Comparison of ENCODE assay signal across 11 cellular contexts in genomic region chr7:149067869-149068268, GRCh38. TPM values are rescaled to one million over a fixed set of nuclear protein-coding genes. Genes with fewer than 3 reads are reported as not detected.
DNase-seq lines count a peak whose midpoint lies in the region; ATAC-seq and TF ChIP-seq lines count a peak whose summit lies in the region.
"Had no signal": no experiment of that assay in that cellular context is flagged by ENCODE, and none has a peak within 500 bp of the region (broad histone marks: within the 10 kb centered on the region; RNA-seq: fewer than 3 reads in every experiment).

No MANE protein-coding gene starts in this region.

- H3K4me1 Mint-ChIP-seq in CD4-positive, CD25-positive, alpha-beta regulatory T cell, result peaks cover 7 to 18% (median 10%) of the 10 kb centered on the region in 4 donors
- H3K4me1 Mint-ChIP-seq in endothelial cell (ENCODE audit: unreplicated experiment), result peaks cover 14% of the 10 kb centered on the region

- H3K27ac Mint-ChIP-seq in CD4-positive, CD25-positive, alpha-beta regulatory T cell, result peak overlapping the region in 2 of 3 donors; percentile 1 to 75
- H3K27ac Mint-ChIP-seq in endothelial cell (ENCODE audit: unreplicated experiment), result no peak overlapping the region

- peak in 1 of 3 donors; percentile 32 for DNase-seq in CD4-positive, CD25-positive, alpha-beta regulatory T cell
- DNase-seq in GM06990 (ENCODE audit: extremely low read depth, insufficient read length), result no peak
- DNase-seq in OCI-LY7 (ENCODE audit: low spot score), result peak; percentile 39
- no peak for DNase-seq in endothelial cell (ENCODE audit: low spot score)
- DNase-seq in left lobe of liver (ENCODE audit: low spot score), result no peak
- DNase-seq in occipital lobe (lab: John Stamatoyannopoulos, UW), result no peak
- DNase-seq: left ventricle myocardium inferior, NCI-H446, SHP77 had no signal

- H3K4me1 ChIP-seq in CD4-positive, CD25-positive, alpha-beta regulatory T cell (ENCODE audit: control insufficient read depth, insufficient read depth, low read length, poor library complexity, severe bottlenecking), result peaks cover 15% of the 10 kb centered on the region
- H3K4me1 ChIP-seq in OCI-LY7 (ENCODE audit: insufficient read depth, low read length, poor library complexity, severe bottlenecking), result peaks cover 9% of the 10 kb centered on the region

- POLR2A ChIA-PET in OCI-LY7 (lab: Charles Lee), result interaction anchor here (0.6 to 0.7 kb wide), 2 partner anchors 320 to 500 kb away, joined by 3 read pairs; no protein-coding TSS in a partner anchor

- H3K9me3 ChIP-seq in CD4-positive, CD25-positive, alpha-beta regulatory T cell (ENCODE audit: control insufficient read depth in 2 of 2, low read length in 2 of 2), result no peaks in the 10 kb centered on the region
- H3K9me3 ChIP-seq in OCI-LY7 (ENCODE audit: low read length), result no peaks in the 10 kb centered on the region
- H3K9me3 ChIP-seq: left ventricle myocardium inferior, thoracic aorta had no signal

- TF ChIP-seq CTCF in GM06990 (IDR thresholded peaks at IDR 0.05; ENCODE audit: insufficient read depth, low read length, poor library complexity, severe bottlenecking) (peak; percentile 16), OCI-LY7 (conservative IDR thresholded peaks at IDR 0.05; ENCODE audit: low read length) (peak; percentile 69), endothelial cell (IDR thresholded peaks at IDR 0.05; ENCODE audit: unreplicated experiment) (no peak)

- H3K36me3 ChIP-seq in CD4-positive, CD25-positive, alpha-beta regulatory T cell (ENCODE audit: control insufficient read depth, insufficient read depth, low read length), result peaks cover 19% of the 10 kb centered on the region
- H3K36me3 ChIP-seq in GM06990 (ENCODE audit: control insufficient read depth, insufficient read depth, low read length) (peaks cover 15% of the 10 kb centered on the region), OCI-LY7 (ENCODE audit: insufficient read depth, low read length) (peaks cover 32% of the 10 kb centered on the region)

- ATAC-seq in CD4-positive, CD25-positive, alpha-beta regulatory T cell (ENCODE audit: low read depth in 2 of 2), result no peak
- ATAC-seq in left lobe of liver (no peak), HG03342 (IDR thresholded peaks at IDR 0.05; ENCODE audit: unreplicated experiment) (no peak)

- no peaks in the 10 kb centered on the region for H3K27me3 ChIP-seq in CD4-positive, CD25-positive, alpha-beta regulatory T cell (ENCODE audit: control insufficient read depth, insufficient read depth, low read length)
- no peaks in the 10 kb centered on the region for H3K27me3 ChIP-seq in GM06990 (replicated peaks; ENCODE audit: control insufficient read depth, insufficient read depth, low read length)

- no peaks in the 10 kb centered on the region for H3K27me3 Mint-ChIP-seq in CD4-positive, CD25-positive, alpha-beta regulatory T cell
- peaks cover 3% of the 10 kb centered on the region for H3K27me3 Mint-ChIP-seq in endothelial cell (ENCODE audit: unreplicated experiment)

- no peak overlapping the region for H3K4me3 ChIP-seq in CD4-positive, CD25-positive, alpha-beta regulatory T cell (ENCODE audit: low read depth, low read length)
- H3K4me3 ChIP-seq in GM06990 (replicated peaks; ENCODE audit: low read depth, low read length) (no peak overlapping the region), OCI-LY7 (ENCODE audit: low read depth, low read length, poor library complexity, severe bottlenecking) (no peak overlapping the region)
- H3K4me3 ChIP-seq: left ventricle myocardium inferior, thoracic aorta had no signal

- no peak overlapping the region for H2AFZ ChIP-seq in OCI-LY7 (ENCODE audit: low read length)

- no peak overlapping the region for H3K4me2 ChIP-seq in OCI-LY7 (ENCODE audit: low read length)

- H3K27ac ChIP-seq in CD4-positive, CD25-positive, alpha-beta regulatory T cell (ENCODE audit: insufficient read depth, low read length, poor library complexity, severe bottlenecking), result no peak overlapping the region
- no peak overlapping the region for H3K27ac ChIP-seq in OCI-LY7 (ENCODE audit: low read depth, low read length, poor library complexity, severe bottlenecking)
- H3K27ac ChIP-seq: left ventricle myocardium inferior, thoracic aorta had no signal

- peaks cover 4% of the 10 kb centered on the region for H3K36me3 Mint-ChIP-seq in CD4-positive, CD25-positive, alpha-beta regulatory T cell
- H3K36me3 Mint-ChIP-seq in endothelial cell (ENCODE audit: low read depth, unreplicated experiment), result peaks cover 27% of the 10 kb centered on the region

- BruUV-seq in OCI-LY7 (replicated peaks; lab: Mats Ljungman, UMichigan), result no TSS peak

- no peaks in the 10 kb centered on the region for H3K9me2 ChIP-seq in OCI-LY7 (ENCODE audit: insufficient read depth, low read length)

- intact Hi-C loops in OCI-LY7 (cut with micrococcal nuclease; ENCODE audit: unreplicated experiment), result loop anchor here (1.0 to 2.0 kb wide), 2 partner anchors 22 to 59 kb away; partner anchors contain the start of genes ZNF425 and ZNF786

- CTCF ChIA-PET in OCI-LY7 (lab: Charles Lee; ENCODE audit: unreplicated experiment), result no interaction called here

- H3K4me3 Mint-ChIP-seq in CD4-positive, CD25-positive, alpha-beta regulatory T cell, result peak overlapping the region in 3 of 4 donors; percentile 11 to 74 (median 73)
- peak overlapping the region; percentile 78 for H3K4me3 Mint-ChIP-seq in endothelial cell (ENCODE audit: unreplicated experiment)

- H3K9me3 Mint-ChIP-seq in CD4-positive, CD25-positive, alpha-beta regulatory T cell, result no peaks in the 10 kb centered on the region
- no peaks in the 10 kb centered on the region for H3K9me3 Mint-ChIP-seq in endothelial cell (ENCODE audit: unreplicated experiment)

- H4K20me1 ChIP-seq in OCI-LY7 (ENCODE audit: insufficient read depth, low read length), result no peaks in the 10 kb centered on the region

- no peaks in the 10 kb centered on the region for H3K79me2 ChIP-seq in OCI-LY7 (ENCODE audit: insufficient read depth, low read depth, low read length)

RNA-seq across cellular contexts. Expression of gene ZNF786, which starts 22.6 kb away (rescaled TPM):
- 6.3 TPM for total RNA-seq in CD4-positive, CD25-positive, alpha-beta regulatory T cell
- 1 to 10 TPM; 1.5 to 9.9 (median 6.0) TPM for polyA plus RNA-seq in CD4-positive, CD25-positive, alpha-beta regulatory T cell
- 3.9 and 5.1 TPM in 2 replicates for total RNA-seq in OCI-LY7 (2014; rRNA removed; shearing (Covaris generic))
- total RNA-seq in OCI-LY7 (2022) (6.8 and 7.7 TPM in 2 replicates), endothelial cell (ENCODE audit: unreplicated experiment) (19.0 TPM), left lobe of liver (3.6 TPM), occipital lobe (12.6 TPM)

RNA-seq across cellular contexts. Expression of gene PDIA4, which starts 39.6 kb away (rescaled TPM):
- total RNA-seq in CD4-positive, CD25-positive, alpha-beta regulatory T cell, result 33.4 TPM
- 10 to 100 TPM; 66.8 to 78.3 (median 72.6) TPM for polyA plus RNA-seq in CD4-positive, CD25-positive, alpha-beta regulatory T cell
- 130 TPM in 2 replicates for total RNA-seq in OCI-LY7 (2014; rRNA removed; shearing (Covaris generic))
- total RNA-seq in OCI-LY7 (2022) (120 and 141 TPM in 2 replicates), endothelial cell (ENCODE audit: unreplicated experiment) (266 TPM), left lobe of liver (266 TPM), occipital lobe (69.6 TPM)

RNA-seq across cellular contexts. Expression of gene ZNF425, which starts 58.3 kb away (rescaled TPM):
- total RNA-seq in CD4-positive, CD25-positive, alpha-beta regulatory T cell, result 0.35 TPM
- polyA plus RNA-seq in CD4-positive, CD25-positive, alpha-beta regulatory T cell, result 1 to 10 TPM in 2 of 4 donors, under 1 TPM in 2; 0.64 to 1.4 (median 0.91) TPM
- 0.28 and 1.4 TPM in 2 replicates for total RNA-seq in OCI-LY7 (2014; rRNA removed; shearing (Covaris generic))
- 1.1 and 1.6 TPM in 2 replicates for total RNA-seq in OCI-LY7 (2022)
- 6.2 TPM for total RNA-seq in endothelial cell (ENCODE audit: unreplicated experiment)
- total RNA-seq in left lobe of liver, result 1.1 TPM
- total RNA-seq in occipital lobe, result 5.1 TPM
